ENCODE assay signal across 35 cellular contexts in the genomic region with DNA sequence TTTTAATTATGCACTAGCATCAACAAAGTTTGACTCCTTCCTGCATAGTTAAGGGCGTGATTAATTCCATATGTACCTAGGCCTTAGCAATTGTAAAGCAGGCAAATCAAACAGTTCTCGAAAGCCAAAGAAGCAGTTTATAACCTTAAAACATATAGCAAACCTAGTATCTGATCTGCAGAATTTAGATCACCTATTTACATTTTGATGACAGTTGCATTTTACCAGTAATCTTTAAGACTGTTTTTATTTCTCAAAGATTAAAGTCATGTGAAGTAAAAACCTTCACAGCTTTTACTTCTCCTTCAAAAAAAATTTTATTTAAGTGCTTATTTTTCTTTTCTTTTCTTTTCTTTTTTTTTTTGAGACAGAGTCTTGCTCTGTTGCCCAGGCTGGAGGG.
"Had no signal": no experiment of that assay in that cellular context is flagged by ENCODE, and none has a peak within 500 bp of the region (broad histone marks: within the 10 kb centered on the region; RNA-seq: fewer than 3 reads in every experiment).

No MANE protein-coding gene starts in this region.

- H3K4me3 ChIP-seq: MG63 had no signal

- H3K36me3 ChIP-seq: MG63 had no signal

- H3K27me3 ChIP-seq: MG63 had no signal

- DNase-seq: MG63, MM.1S, NCI-H1048, NCI-H1092, NCI-H1092 treated with DMSO at 0.1 percent for 48 hours, NCI-H1105, NCI-H1105 treated with DMSO at 0.1 percent for 48 hours, NCI-H1417, NCI-H1417 treated with DMSO at 0.1 percent for 48 hours, NCI-H1436, NCI-H1436 treated with DMSO at 0.1 percent for 48 hours, NCI-H146, NCI-H1694, NCI-H1694 treated with DMSO at 0.1 percent for 48 hours, NCI-H187, NCI-H187 treated with DMSO at 0.1 percent for 48 hours, NCI-H1930, NCI-H2029, NCI-H2029 treated with DMSO at 0.1 percent for 48 hours, NCI-H2081, NCI-H2081 treated with DMSO at 0.1 percent for 48 hours, NCI-H2107, NCI-H2171, NCI-H2171 treated with DMSO at 0.1 percent for 48 hours, NCI-H2227 treated with DMSO at 0.1 percent for 48 hours, NCI-H226, NCI-H345, NCI-H446, NCI-H446 treated with DMSO at 0.1 percent for 48 hours, NCI-H510A, NCI-H510A treated with DMSO at 0.1 percent for 48 hours, NCI-H524, NCI-H524 treated with DMSO at 0.1 percent for 48 hours, NCI-H526, NCI-H526 treated with DMSO at 0.1 percent for 48 hours had no signal
